Comparison of ENCODE assay signal across 11 cellular contexts in the genomic region with DNA sequence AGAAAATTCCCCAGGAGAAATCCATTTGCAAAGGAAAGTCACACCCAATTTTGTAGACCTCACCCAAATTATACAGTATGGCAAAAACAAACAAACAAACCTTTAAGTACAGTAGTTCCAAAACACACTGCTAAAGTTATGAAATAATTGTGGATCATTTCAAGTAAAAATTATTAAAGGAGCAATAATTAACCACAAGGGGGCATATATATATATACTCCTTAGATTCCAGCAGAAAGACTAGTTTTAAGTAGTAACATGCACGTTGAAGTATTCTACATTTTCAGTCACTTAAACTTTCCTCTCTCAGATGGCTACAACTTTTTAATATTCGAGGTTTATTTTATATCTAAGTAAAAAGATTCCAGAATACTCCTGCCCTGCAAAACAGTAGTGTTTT. TPM values are rescaled to one million over a fixed set of nuclear protein-coding genes. Genes with fewer than 3 reads are reported as not detected.
DNase-seq lines count a peak whose midpoint lies in the region; ATAC-seq, FAIRE-seq and TF ChIP-seq lines count a peak whose summit lies in the region.
"Had no signal": no experiment of that assay in that cellular context is flagged by ENCODE, and none has a peak within 500 bp of the region (broad histone marks: within the 10 kb centered on the region; RNA-seq: fewer than 3 reads in every experiment).

No MANE protein-coding gene starts in this region.

- H3K27ac ChIP-seq in A549 (no peak overlapping the region), GM23248 (peak overlapping the region; percentile 48), VCaP (no peak overlapping the region), hepatocyte (no peak overlapping the region)
- H3K27ac ChIP-seq: neutrophil had no signal

- DNase-seq in A549 (ENCODE audit: low read depth in 1 of 2, low spot score in 1 of 2) (peak in 1 of 2 experiments; percentile 12), GM23248 (peak; percentile 64), hepatocyte (ENCODE audit: low spot score) (no peak), NCI-H1436 treated with DMSO at 0.1 percent for 48 hours (lab: John Stamatoyannopoulos, UW) (no peak), GDM1 (lab: John Stamatoyannopoulos, UW) (no peak)
- no peak for DNase-seq in activated CD8-positive, alpha-beta T cell treated with anti-CD3 and anti-CD28 coated beads for 36 hours
- DNase-seq: NCI-H1417 treated with DMSO at 0.1 percent for 48 hours had no signal

- no peaks in the 10 kb centered on the region for H3K79me2 ChIP-seq in GM23248 (ENCODE audit: insufficient read depth)
- no peaks in the 10 kb centered on the region for H3K79me2 ChIP-seq in hepatocyte

- H3K9me3 ChIP-seq in A549 (no peaks in the 10 kb centered on the region), GM23248 (ENCODE audit: low read depth) (no peaks in the 10 kb centered on the region), hepatocyte (ENCODE audit: low read depth) (no peaks in the 10 kb centered on the region)
- H3K9me3 ChIP-seq: neutrophil had no signal

- no peak for TF ChIP-seq EP300 in A549 (IDR thresholded peaks at IDR 0.05)

- in situ Hi-C loops in GM23248 (cut with MboI): no loop called here

- no peak overlapping the region for H3K4me3 ChIP-seq in A549
- no peak overlapping the region for H3K4me3 ChIP-seq in GM23248
- H3K4me3 ChIP-seq in hepatocyte: no peak overlapping the region

- H4K20me1 ChIP-seq in GM23248 (ENCODE audit: insufficient read depth) (no peaks in the 10 kb centered on the region), hepatocyte (ENCODE audit: insufficient read depth, poor library complexity, severe bottlenecking) (no peaks in the 10 kb centered on the region)

- TF ChIP-seq RAD21 in A549 (conservative IDR thresholded peaks at IDR 0.05 in 1 of 2, IDR thresholded peaks at IDR 0.05 in 1 of 2): peak; percentile 40 to 66; a peak in 4 of 5 replicates

- POLR2A ChIA-PET in A549 (lab: Yijun Ruan, JAX): no interaction called here
- POLR2A ChIA-PET in activated CD8-positive, alpha-beta T cell treated with anti-CD3 and anti-CD28 coated beads for 36 hours (lab: Charles Lee): no interaction called here

- peaks cover 15% of the 10 kb centered on the region for H3F3A ChIP-seq in GM23248 (ENCODE audit: insufficient read depth)

- no peak overlapping the region for H3K4me3 Mint-ChIP-seq in activated CD8-positive, alpha-beta T cell treated with anti-CD3 and anti-CD28 coated beads for 36 hours

- no peak for FAIRE-seq in A549 (lab: Jason Lieb, UNC)
- FAIRE-seq: GM19239 had no signal

- no peaks in the 10 kb centered on the region; the same call in 1 of the 2 replicates for H3K36me3 ChIP-seq in GM23248 (ENCODE audit: low read depth)
- no peaks in the 10 kb centered on the region for H3K36me3 ChIP-seq in hepatocyte (replicated peaks; ENCODE audit: insufficient read depth, low read depth)

- no peaks in the 10 kb centered on the region for H3K27me3 Mint-ChIP-seq in activated CD8-positive, alpha-beta T cell treated with anti-CD3 and anti-CD28 coated beads for 36 hours

- no peaks in the 10 kb centered on the region for H3K9me3 Mint-ChIP-seq in activated CD8-positive, alpha-beta T cell treated with anti-CD3 and anti-CD28 coated beads for 36 hours

- peaks cover 5% of the 10 kb centered on the region for H3K36me3 Mint-ChIP-seq in activated CD8-positive, alpha-beta T cell treated with anti-CD3 and anti-CD28 coated beads for 36 hours (ENCODE audit: low read depth)

- no peak overlapping the region for H3K9ac ChIP-seq in GM23248

- H3K4me2 ChIP-seq in A549 (no peak overlapping the region), GM23248 (ENCODE audit: unreplicated experiment) (peak overlapping the region; percentile 2), hepatocyte (no peak overlapping the region)

- WGBS in A549 (ENCODE audit: missing lambda C conversion rate): 5% methylated on average over 2 of the region's 2 CpGs
- WGBS in GM23248 (ENCODE audit: low coverage in 1 of 2, low lambda C conversion rate in 2 of 2, missing lambda C conversion rate in 2 of 2), 2 experiments: 28 to 30% methylated on average over 2 of the region's 2 CpGs
- WGBS in hepatocyte (ENCODE audit: low lambda C conversion rate, missing lambda C conversion rate): 69% methylated on average over 2 of the region's 2 CpGs

- no peaks in the 10 kb centered on the region for H3K27me3 ChIP-seq in GM23248 (replicated peaks; ENCODE audit: insufficient read depth)
- no peaks in the 10 kb centered on the region for H3K27me3 ChIP-seq in hepatocyte
- H3K27me3 ChIP-seq: neutrophil had no signal

- peaks cover 13% of the 10 kb centered on the region for H3K4me1 Mint-ChIP-seq in activated CD8-positive, alpha-beta T cell treated with anti-CD3 and anti-CD28 coated beads for 36 hours (ENCODE audit: low read depth)

- H3K27ac Mint-ChIP-seq in activated CD8-positive, alpha-beta T cell treated with anti-CD3 and anti-CD28 coated beads for 36 hours: no peak overlapping the region

- no peak overlapping the region for H2AFZ ChIP-seq in GM23248
- no peak overlapping the region for H2AFZ ChIP-seq in hepatocyte

- no peak for ATAC-seq in A549
- no peak for ATAC-seq in activated CD8-positive, alpha-beta T cell treated with anti-CD3 and anti-CD28 coated beads for 36 hours
- ATAC-seq in GM21447 (IDR thresholded peaks at IDR 0.05; ENCODE audit: unreplicated experiment): no peak

- TF ChIP-seq POLR2A in A549 (IDR thresholded peaks at IDR 0.05; ENCODE audit: low read length): no peak

- CTCF ChIA-PET in A549 (lab: Yijun Ruan, JAX): interaction anchor here (0.6 to 7.3 kb wide), 24 partner anchors 8 to 228 kb away, joined by 3 to 51 read pairs (median 4); partner anchors contain the start of genes AMPD3 and RNF141
- CTCF ChIA-PET in activated CD8-positive, alpha-beta T cell treated with anti-CD3 and anti-CD28 coated beads for 36 hours (lab: Charles Lee): no interaction called here

- H3K9me2 ChIP-seq in GM23248 (ENCODE audit: insufficient read depth) (no peaks in the 10 kb centered on the region), hepatocyte (replicated peaks; ENCODE audit: insufficient read depth) (no peaks in the 10 kb centered on the region)

- intact Hi-C loops in activated CD8-positive, alpha-beta T cell treated with anti-CD3 and anti-CD28 coated beads for 36 hours (cut with micrococcal nuclease): no loop called here

- H3K4me1 ChIP-seq in A549 (peaks cover 11% of the 10 kb centered on the region), GM23248 (ENCODE audit: insufficient read depth) (peaks cover 14% of the 10 kb centered on the region), hepatocyte (ENCODE audit: insufficient read depth) (no peaks in the 10 kb centered on the region)

- TF ChIP-seq CTCF in A549 (IDR thresholded peaks at IDR 0.05) (peak; percentile 51), VCaP (conservative IDR thresholded peaks at IDR 0.05) (peak; percentile 60), hepatocyte (IDR thresholded peaks at IDR 0.05; ENCODE audit: poor library complexity) (peak; percentile 48)
- no peak for TF ChIP-seq CTCF in activated CD8-positive, alpha-beta T cell treated with anti-CD3 and anti-CD28 coated beads for 36 hours (IDR thresholded peaks at IDR 0.05)

TF ChIP-seq in A549, 52 proteins besides CTCF, POLR2A, EP300 and RAD21:
- TF ChIP-seq JUNB (IDR thresholded peaks at IDR 0.05) (no peak), RFX5 (IDR thresholded peaks at IDR 0.05) (no peak), SMC3 (IDR thresholded peaks at IDR 0.05) (peak; percentile 76)
- TF ChIP-seq, protein P1, sequence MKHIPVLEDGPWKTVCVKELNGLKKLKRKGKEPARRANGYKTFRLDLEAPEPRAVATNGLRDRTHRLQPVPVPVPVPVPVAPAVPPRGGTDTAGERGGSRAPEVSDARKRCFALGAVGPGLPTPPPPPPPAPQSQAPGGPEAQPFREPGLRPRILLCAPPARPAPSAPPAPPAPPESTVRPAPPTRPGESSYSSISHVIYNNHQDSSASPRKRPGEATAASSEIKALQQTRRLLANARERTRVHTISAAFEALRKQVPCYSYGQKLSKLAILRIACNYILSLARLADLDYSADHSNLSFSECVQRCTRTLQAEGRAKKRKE (CRISPR knock-in tag; IDR thresholded peaks at IDR 0.05; ENCODE audit: low read depth): no peak

RNA-seq across cellular contexts. Expression of gene RNF141, which starts 26.8 kb away (rescaled TPM):
- polyA plus RNA-seq in A549 (2011; rRNA removed) (21.6 and 33.3 TPM in 2 replicates), A549 (2017; fragmentation: RNase III; extraction: RNeasy Plus Mini Kit Qiagen cat#74134 plus additional on column Dnase treatment) (15.6 to 18.6 TPM (median 16.8 TPM) in 3 replicates), GM23248 (2016; fragmentation: Nextera tagmentation; extraction: Ambion mirVana) (46.9 and 48.6 TPM in 2 replicates), hepatocyte (20.7 and 21.2 TPM in 2 replicates)
- polyA plus RNA-seq in A549 (2012; cell fraction: cytosol; rRNA removed): 5.6 TPM in 2 replicates
- 1.1 and 2.0 TPM in 2 replicates for polyA plus RNA-seq in A549 (2012; cell fraction: nucleus; rRNA removed)
- 9.0 and 12.6 TPM in 2 replicates for polyA minus RNA-seq in A549 (2011; rRNA and poly(A)+ RNA removed)
- 35.5 and 35.9 TPM in 2 replicates for total RNA-seq in GM23248 (2014; rRNA removed; shearing (Covaris generic))
- 31.1 and 32.9 TPM in 2 replicates for total RNA-seq in hepatocyte
- 10 to 100 TPM; 19.4 to 20.8 TPM for total RNA-seq in activated CD8-positive, alpha-beta T cell treated with anti-CD3 and anti-CD28 coated beads for 36 hours

RNA-seq across cellular contexts. Expression of gene LYVE1, which starts 54.3 kb away (rescaled TPM):
- polyA plus RNA-seq in A549 (2011; rRNA removed) (not detected in 2 replicates), A549 (2017; fragmentation: RNase III; extraction: RNeasy Plus Mini Kit Qiagen cat#74134 plus additional on column Dnase treatment) (0.04 TPM in 1 of 3 replicates, not detected in the others), GM23248 (2016; fragmentation: Nextera tagmentation; extraction: Ambion mirVana) (not detected in 2 replicates), hepatocyte (2.9 and 4.3 TPM in 2 replicates)
- polyA plus RNA-seq in A549 (2012; cell fraction: cytosol; rRNA removed): not detected in 2 replicates
- not detected in 2 replicates for polyA plus RNA-seq in A549 (2012; cell fraction: nucleus; rRNA removed)
- polyA minus RNA-seq in A549 (2011; rRNA and poly(A)+ RNA removed): not detected in 2 replicates
- not detected in 2 replicates for total RNA-seq in GM23248 (2014; rRNA removed; shearing (Covaris generic))
- 4.5 and 9.1 TPM in 2 replicates for total RNA-seq in hepatocyte
- total RNA-seq in activated CD8-positive, alpha-beta T cell treated with anti-CD3 and anti-CD28 coated beads for 36 hours: not detected

RNA-seq across cellular contexts. Expression of gene AMPD3, which starts 59.1 kb away (rescaled TPM):
- polyA plus RNA-seq in A549 (2011; rRNA removed): 4.7 and 6.6 TPM in 2 replicates
- polyA plus RNA-seq in A549 (2012; cell fraction: cytosol; rRNA removed): 2.0 and 2.4 TPM in 2 replicates
- 5.3 and 6.9 TPM in 2 replicates for polyA plus RNA-seq in A549 (2012; cell fraction: nucleus; rRNA removed)
- polyA plus RNA-seq in A549 (2017; fragmentation: RNase III; extraction: RNeasy Plus Mini Kit Qiagen cat#74134 plus additional on column Dnase treatment): 2.9 to 3.6 TPM (median 3.1 TPM) in 3 replicates
- 11.5 and 14.1 TPM in 2 replicates for polyA minus RNA-seq in A549 (2011; rRNA and poly(A)+ RNA removed)
- total RNA-seq in GM23248 (2014; rRNA removed; shearing (Covaris generic)): 4.9 and 6.4 TPM in 2 replicates
- 3.3 and 3.6 TPM in 2 replicates for polyA plus RNA-seq in GM23248 (2016; fragmentation: Nextera tagmentation; extraction: Ambion mirVana)
- 3.4 and 4.1 TPM in 2 replicates for total RNA-seq in hepatocyte
- 1.8 and 3.6 TPM in 2 replicates for polyA plus RNA-seq in hepatocyte
- 10 to 100 TPM; 31.1 to 34.2 TPM for total RNA-seq in activated CD8-positive, alpha-beta T cell treated with anti-CD3 and anti-CD28 coated beads for 36 hours
